19 cellular contexts compared by ENCODE assay signal in the genomic region with DNA sequence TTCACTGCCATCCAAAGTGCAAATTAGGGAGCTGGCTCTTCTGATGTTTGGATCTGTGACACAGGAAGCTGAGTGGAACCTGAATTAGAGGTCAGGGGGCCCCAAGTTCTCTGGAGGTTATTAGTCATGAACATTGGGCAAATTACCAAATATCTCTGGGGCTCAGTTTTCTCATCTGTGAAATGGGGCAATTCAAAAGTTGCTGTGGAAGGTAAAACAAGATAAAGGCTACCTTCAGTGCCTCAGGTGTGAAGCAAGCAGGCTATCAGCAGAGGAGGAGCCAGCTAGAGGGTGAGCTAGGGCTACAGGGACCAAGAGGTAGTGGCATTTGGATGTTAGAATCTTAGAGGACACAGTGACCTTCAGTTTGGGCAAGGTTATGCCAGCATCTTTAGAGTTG.
A peak's percentile ranks its signal among the peaks of the same experiment; 100 is the strongest.
DNase-seq lines count a peak whose midpoint lies in the region; ATAC-seq, FAIRE-seq and TF ChIP-seq lines count a peak whose summit lies in the region.
"Had no signal": no experiment of that assay in that cellular context is flagged by ENCODE, and none has a peak within 500 bp of the region (broad histone marks: within the 10 kb centered on the region; RNA-seq: fewer than 3 reads in every experiment).

No MANE protein-coding gene starts in this region.

- CTCF ChIA-PET in K562 (lab: Yijun Ruan, JAX; ENCODE audit: low intra/inter-chr PET ratio) (no interaction called here), SK-N-SH (lab: Yijun Ruan, JAX) (interaction anchor here (1.2 to 4.5 kb wide), 2 partner anchors 50 to 226 kb away, joined by 3 to 13 read pairs; no protein-coding TSS in a partner anchor)

- POLR2A ChIA-PET in K562 (lab: Yijun Ruan, JAX) (interaction anchor here (0.7 kb wide), 1 partner anchor 12 kb away, joined by 4 read pairs; no protein-coding TSS in a partner anchor), SK-N-SH (lab: Yijun Ruan, JAX) (no interaction called here)

- H3K9ac ChIP-seq in K562 (ENCODE audit: insufficient read depth in 1 of 2, low read depth in 2 of 2, low read length in 2 of 2) (no peak overlapping the region), keratinocyte (ENCODE audit: control insufficient read depth, extremely low read depth, insufficient read depth, low read length) (no peak overlapping the region), SK-N-SH (no peak overlapping the region)
- H3K9ac ChIP-seq: BLaER1 treated with 17β-estradiol and CSF1 and Interleukin-3, amounts not matched to agents 10 nM and 100 nM had no signal

- no peak for TF ChIP-seq POLR2A in K562 (conservative IDR thresholded peaks at IDR 0.05)

- H3K4me1 ChIP-seq in K562 (replicated peaks in 1 of 2; ENCODE audit: control insufficient read depth in 2 of 2, insufficient read depth in 2 of 2, low read length in 2 of 2), result no peaks in the 10 kb centered on the region
- H3K4me1 ChIP-seq in keratinocyte (ENCODE audit: control insufficient read depth, extremely low read depth, insufficient read depth, low read length), result peaks cover 48% of the 10 kb centered on the region
- H3K4me1 ChIP-seq in SK-N-SH (ENCODE audit: control insufficient read depth in 1 of 2, insufficient read depth in 2 of 2, low read depth in 1 of 2, low read length in 1 of 2), result no peaks in the 10 kb centered on the region
- H3K4me1 ChIP-seq: BE2C had no signal

- no peaks in the 10 kb centered on the region for H3F3A ChIP-seq in SK-N-SH (replicated peaks; ENCODE audit: insufficient read depth)

- H4K20me1 ChIP-seq in K562 (replicated peaks; ENCODE audit: control insufficient read depth, insufficient read depth, low read length) (no peaks in the 10 kb centered on the region), keratinocyte (ENCODE audit: control insufficient read depth, extremely low read depth, insufficient read depth, low read length) (no peaks in the 10 kb centered on the region), SK-N-SH (ENCODE audit: insufficient read depth) (no peaks in the 10 kb centered on the region)
- H4K20me1 ChIP-seq: BLaER1 treated with 17β-estradiol and CSF1 and Interleukin-3, amounts not matched to agents 10 nM and 100 nM had no signal

- H3K27ac ChIP-seq in K562 (ENCODE audit: extremely low read depth, low read depth, low read length), result no peak overlapping the region
- H3K27ac ChIP-seq in epithelial cell of prostate, result peak overlapping the region; percentile 99
- no peak overlapping the region for H3K27ac ChIP-seq in keratinocyte (ENCODE audit: control insufficient read depth, insufficient read depth, low read length)
- H3K27ac ChIP-seq in SK-N-SH (ENCODE audit: low read depth in 2 of 2, low read length in 1 of 2), result no peak overlapping the region
- H3K27ac ChIP-seq: BLaER1 treated with 17β-estradiol and CSF1 and Interleukin-3, amounts not matched to agents 10 nM and 100 nM had no signal

- peaks cover 4 to 19% of the 10 kb centered on the region in 2 experiments; a peak in 2 of 5 replicates for H3K27me3 ChIP-seq in K562 (ENCODE audit: control insufficient read depth in 2 of 2, insufficient read depth in 2 of 2, low read length in 2 of 2)
- H3K27me3 ChIP-seq in keratinocyte (ENCODE audit: control insufficient read depth, extremely low read depth, insufficient read depth, low read length), result no peaks in the 10 kb centered on the region
- H3K27me3 ChIP-seq in SK-N-SH (ENCODE audit: insufficient read depth), result no peaks in the 10 kb centered on the region
- H3K27me3 ChIP-seq: BE2C; BLaER1 treated with 17β-estradiol and CSF1 and Interleukin-3, amounts not matched to agents 10 nM and 100 nM had no signal

- in situ Hi-C loops in K562 (cut with MboI), result no loop called here

- H3K9me3 ChIP-seq in K562 (replicated peaks; ENCODE audit: control insufficient read depth, insufficient read depth, low read depth, low read length), result no peaks in the 10 kb centered on the region
- H3K9me3 ChIP-seq in keratinocyte (ENCODE audit: control insufficient read depth, low read depth, low read length), result peaks cover 3% of the 10 kb centered on the region
- no peaks in the 10 kb centered on the region for H3K9me3 ChIP-seq in SK-N-SH
- H3K9me3 ChIP-seq: BE2C had no signal

- TF ChIP-seq RAD21 in K562 (CRISPR knock-in tag; conservative IDR thresholded peaks at IDR 0.05 in 1 of 2, IDR thresholded peaks at IDR 0.05 in 1 of 2), result no peak
- no peak for TF ChIP-seq RAD21 in SK-N-SH (IDR thresholded peaks at IDR 0.05; ENCODE audit: low read length)

- dilution Hi-C loops in keratinocyte (cut with MboI; ENCODE audit: extremely low pct_ligation_motif_present, low sequenced_read_pairs), result no loop called here

- H3K36me3 ChIP-seq in K562 (ENCODE audit: control insufficient read depth, insufficient read depth, low read length), result no peaks in the 10 kb centered on the region
- no peaks in the 10 kb centered on the region for H3K36me3 ChIP-seq in keratinocyte (ENCODE audit: control insufficient read depth in 2 of 2, extremely low read depth in 1 of 2, insufficient read depth in 2 of 2, low read length in 2 of 2)
- H3K36me3 ChIP-seq in SK-N-SH (replicated peaks in 1 of 2; ENCODE audit: control insufficient read depth in 1 of 2, insufficient read depth in 2 of 2, low read length in 1 of 2), result no peaks in the 10 kb centered on the region
- H3K36me3 ChIP-seq: BE2C; BLaER1 treated with 17β-estradiol and CSF1 and Interleukin-3, amounts not matched to agents 10 nM and 100 nM had no signal

- DNase-seq in K562 (ENCODE audit: extremely low read depth in 1 of 4, low spot score in 3 of 4) (no peak), epithelial cell of prostate (ENCODE audit: low read depth, low spot score) (no peak), keratinocyte (ENCODE audit: low read depth, low spot score) (no peak), SK-N-SH (no peak), AG20443 (ENCODE audit: low spot score) (no peak)
- DNase-seq in NK-92 treated with Interleukin-12 subunit alpha and Interleukin-12 subunit beta, amount 100 ng/mL, for 24 hours (lab: John Stamatoyannopoulos, UW), result no peak
- DNase-seq: AML-193; BE2C; CD4-positive, alpha-beta T cell; CD8-positive, alpha-beta memory T cell; DMS 273 treated with DMSO at 0.1 percent for 48 hours; DMS79; GDM1; H9 had no signal

- no peak for TF ChIP-seq CTCF in K562 (IDR thresholded peaks at IDR 0.05 in 2 of 3, conservative IDR thresholded peaks at IDR 0.05 in 1 of 3; ENCODE audit: insufficient read depth in 2 of 3, low read depth in 1 of 3, low read length in 3 of 3)
- TF ChIP-seq CTCF in keratinocyte (optimal IDR thresholded peaks at IDR 0.05 in 1 of 3, IDR thresholded peaks at IDR 0.05 in 1 of 3, conservative IDR thresholded peaks at IDR 0.05 in 1 of 3; ENCODE audit: extremely low read depth in 1 of 3, insufficient read depth in 2 of 3, low read length in 3 of 3), result no peak
- no peak for TF ChIP-seq CTCF in SK-N-SH (IDR thresholded peaks at IDR 0.05)

- FAIRE-seq in K562 (lab: Jason Lieb, UNC) (no peak), keratinocyte (lab: Jason Lieb, UNC) (peak; percentile 63)
- FAIRE-seq: D721Med, GM12878 had no signal

- no peak overlapping the region for H3K4me3 ChIP-seq in K562
- H3K4me3 ChIP-seq in keratinocyte (ENCODE audit: control insufficient read depth in 2 of 3, extremely low read depth in 1 of 3, insufficient read depth in 2 of 3, low read depth in 1 of 3, low read length in 3 of 3), result no peak overlapping the region
- H3K4me3 ChIP-seq in SK-N-SH (ENCODE audit: low read depth in 2 of 2, low read length in 1 of 2), result no peak overlapping the region
- H3K4me3 ChIP-seq: BLaER1 treated with 17β-estradiol and CSF1 and Interleukin-3, amounts not matched to agents 10 nM and 100 nM; GM12878; GM23338 had no signal

- H3K79me2 ChIP-seq in K562 (ENCODE audit: control insufficient read depth, insufficient read depth, low read length) (no peaks in the 10 kb centered on the region), keratinocyte (ENCODE audit: control insufficient read depth, insufficient read depth, low read length) (no peaks in the 10 kb centered on the region), SK-N-SH (ENCODE audit: insufficient read depth) (no peaks in the 10 kb centered on the region)

- TF ChIP-seq EP300 in K562 (IDR thresholded peaks at IDR 0.05; ENCODE audit: low read length) (no peak), SK-N-SH (IDR thresholded peaks at IDR 0.05; ENCODE audit: borderline replicate concordance in 1 of 2, low read depth in 1 of 2, low read length in 1 of 2) (no peak)

- intact Hi-C loops in K562 (cut with micrococcal nuclease), result no loop called here

- H2AFZ ChIP-seq in K562 (ENCODE audit: low read depth, low read length) (no peak overlapping the region), keratinocyte (ENCODE audit: control insufficient read depth, low read length) (no peak overlapping the region), SK-N-SH (ENCODE audit: low read depth) (no peak overlapping the region)
- H2AFZ ChIP-seq: GM23338 had no signal

- no TSS peak for BruUV-seq in K562 (replicated peaks; lab: Mats Ljungman, UMichigan)

- no peaks in the 10 kb centered on the region for H3K9me2 ChIP-seq in SK-N-SH

- H3K9me1 ChIP-seq in K562 (ENCODE audit: control insufficient read depth, insufficient read depth, low read length) (no peaks in the 10 kb centered on the region), keratinocyte (ENCODE audit: control insufficient read depth, extremely low read depth, insufficient read depth, low read length) (no peaks in the 10 kb centered on the region)

- no peak for ATAC-seq in K562
- ATAC-seq: GM12878, GM23338, HCT116 had no signal

- H3K4me2 ChIP-seq in K562 (ENCODE audit: insufficient read depth, low read length) (no peak overlapping the region), keratinocyte (ENCODE audit: control insufficient read depth, extremely low read depth, insufficient read depth, low read depth, low read length) (no peak overlapping the region), SK-N-SH (no peak overlapping the region)
- H3K4me2 ChIP-seq: BLaER1 treated with 17β-estradiol and CSF1 and Interleukin-3, amounts not matched to agents 10 nM and 100 nM; GM23338 had no signal

TF ChIP-seq in K562, 482 proteins besides CTCF, POLR2A, EP300 and RAD21 (continues in another document):
- TF ChIP-seq KDM1A (IDR thresholded peaks at IDR 0.05) (peak in 1 of 2 experiments; percentile 16; a peak in 1 of 4 replicates), ADNP (tag; IDR thresholded peaks at IDR 0.05) (0 out of 2 replicates have a peak, but pooled peaks have one; percentile 45)

TF ChIP-seq in SK-N-SH, 30 proteins besides CTCF, POLR2A, EP300 and RAD21:
- TF ChIP-seq, protein P1, sequence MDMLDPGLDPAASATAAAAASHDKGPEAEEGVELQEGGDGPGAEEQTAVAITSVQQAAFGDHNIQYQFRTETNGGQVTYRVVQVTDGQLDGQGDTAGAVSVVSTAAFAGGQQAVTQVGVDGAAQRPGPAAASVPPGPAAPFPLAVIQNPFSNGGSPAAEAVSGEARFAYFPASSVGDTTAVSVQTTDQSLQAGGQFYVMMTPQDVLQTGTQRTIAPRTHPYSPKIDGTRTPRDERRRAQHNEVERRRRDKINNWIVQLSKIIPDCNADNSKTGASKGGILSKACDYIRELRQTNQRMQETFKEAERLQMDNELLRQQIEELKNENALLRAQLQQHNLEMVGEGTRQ (IDR thresholded peaks at IDR 0.05; ENCODE audit: borderline replicate concordance, low read depth, low read length), result no peak
- TF ChIP-seq NFIC (IDR thresholded peaks at IDR 0.05; ENCODE audit: borderline replicate concordance), result no peak
- no peak for TF ChIP-seq MXI1 (IDR thresholded peaks at IDR 0.05; ENCODE audit: low read depth, low read length)
- TF ChIP-seq FOXM1 (IDR thresholded peaks at IDR 0.05; ENCODE audit: low read depth), result no peak
- TF ChIP-seq TEAD4 (IDR thresholded peaks at IDR 0.05; ENCODE audit: borderline replicate concordance, insufficient read depth), result no peak
